34 cellular contexts compared by ENCODE assay signal in genomic region chr4:39426728-39427127, GRCh38. TPM values are rescaled to one million over a fixed set of nuclear protein-coding genes. Genes with fewer than 3 reads are reported as not detected.
"Had no signal": no experiment of that assay in that cellular context is flagged by ENCODE, and none has a peak within 500 bp of the region (broad histone marks: within the 10 kb centered on the region; RNA-seq: fewer than 3 reads in every experiment).

No MANE protein-coding gene starts in this region.

- DNase-seq: naive B cell; naive thymus-derived CD8-positive, alpha-beta T cell; nephron progenitor cell; nucleus accumbens; posterior cingulate gyrus; psoas muscle; right cardiac atrium; spleen; stimulated activated CD4-positive, alpha-beta T cell treated with anti-CD3 and anti-CD28 coated beads, Interleukin-12 subunit alpha, Interleukin-12 subunit beta, amount 100 ng/mL, for 4 hours; stimulated activated CD4-positive, alpha-beta T cell treated with anti-CD3 and anti-CD28 coated beads, Interleukin-1b, Interleukin-23, amount 100 ng/mL, for 48 hours; stimulated activated CD4-positive, alpha-beta T cell treated with anti-CD3 and anti-CD28 coated beads, Interleukin-4, amount 100 ng/mL, for 1 hour; stimulated activated CD4-positive, alpha-beta T cell treated with anti-CD3 and anti-CD28 coated beads, Interleukin-4, amount 100 ng/mL, for 4 hours; stimulated activated CD8-positive, alpha-beta memory T cell treated with anti-CD3 and anti-CD28 coated beads, Interleukin-4, amount 100 ng/mL, for 48 hours; stimulated activated naive CD4-positive, alpha-beta T cell; stimulated activated naive CD8-positive, alpha-beta T cell treated with anti-CD3 and anti-CD28 coated beads, Interleukin-15, amount 100 ng/mL, for 72 hours; stimulated activated naive CD8-positive, alpha-beta T cell treated with anti-CD3 and anti-CD28 coated beads, Interleukin-15, Interleukin-2, amounts not matched to agents 100 U/mL and 50 U/mL, for 24 hours; testis; tibial artery; transverse colon; upper lobe of right lung; uterus had no signal

- H3K27ac Mint-ChIP-seq: naive B cell; naive thymus-derived CD8-positive, alpha-beta T cell; natural killer cell treated with Interleukin-12 subunit alpha and Interleukin-12 subunit beta and Interleukin-15 and Interleukin-18, amount 100 ng/mL, for 72 hours; nephron progenitor cell; progenitor cell of endocrine pancreas; stimulated activated memory B cell treated with anti-CD40 and anti-IgM and Interleukin-4, amounts not matched to agents 10 μg/mL and 1 μg/mL and 100 μg/mL, for 72 hours; stimulated activated naive CD8-positive, alpha-beta T cell treated with anti-CD3 and anti-CD28 coated beads, Interleukin-15, amount 100 ng/mL, for 72 hours; type B pancreatic cell had no signal

- H3K27me3 Mint-ChIP-seq: naive B cell; naive thymus-derived CD8-positive, alpha-beta T cell; progenitor cell of endocrine pancreas; stimulated activated memory B cell treated with anti-CD40 and anti-IgM and Interleukin-4, amounts not matched to agents 10 μg/mL and 1 μg/mL and 100 μg/mL, for 72 hours; stimulated activated naive CD8-positive, alpha-beta T cell treated with anti-CD3 and anti-CD28 coated beads, Interleukin-15, amount 100 ng/mL, for 72 hours; type B pancreatic cell had no signal

- H3K36me3 ChIP-seq: neutrophil, spleen, suprapubic skin, tibial artery, transverse colon, upper lobe of right lung, uterus had no signal

- H3K36me3 Mint-ChIP-seq: naive B cell; naive thymus-derived CD8-positive, alpha-beta T cell; natural killer cell treated with Interleukin-12 subunit alpha and Interleukin-12 subunit beta and Interleukin-15 and Interleukin-18, amount 100 ng/mL, for 72 hours; stimulated activated memory B cell treated with anti-CD40 and anti-IgM and Interleukin-4, amounts not matched to agents 10 μg/mL and 1 μg/mL and 100 μg/mL, for 72 hours; type B pancreatic cell had no signal

- H3K9ac ChIP-seq: parathyroid adenoma had no signal

- H3K27me3 ChIP-seq: neutrophil, spleen, suprapubic skin, testis, tibial artery, transverse colon, upper lobe of right lung, uterus had no signal

- H3K27ac ChIP-seq: neutrophil, parathyroid adenoma, psoas muscle, skin epidermis, spleen, suprapubic skin, testis, tibial artery, transverse colon, upper lobe of right lung, uterus had no signal

- H3K4me1 Mint-ChIP-seq: naive B cell; naive thymus-derived CD8-positive, alpha-beta T cell; neural crest cell; stimulated activated memory B cell treated with anti-CD40 and anti-IgM and Interleukin-4, amounts not matched to agents 10 μg/mL and 1 μg/mL and 100 μg/mL, for 72 hours; stimulated activated naive CD8-positive, alpha-beta T cell treated with anti-CD3 and anti-CD28 coated beads, Interleukin-15, amount 100 ng/mL, for 72 hours had no signal

- H3K79me2 ChIP-seq: parathyroid adenoma had no signal

- ATAC-seq: naive thymus-derived CD8-positive, alpha-beta T cell; natural killer cell treated with Interleukin-12 subunit alpha and Interleukin-12 subunit beta and Interleukin-15 and Interleukin-18, amount 100 ng/mL, for 72 hours; psoas muscle; right cardiac atrium; sciatic nerve; stimulated activated memory B cell treated with anti-CD40 and anti-IgM and Interleukin-4, amounts not matched to agents 10 μg/mL and 1 μg/mL and 100 μg/mL, for 72 hours; stimulated activated naive CD8-positive, alpha-beta T cell treated with anti-CD3 and anti-CD28 coated beads, Interleukin-15, amount 100 ng/mL, for 72 hours; stimulated activated naive CD8-positive, alpha-beta T cell treated with anti-CD3 and anti-CD28 coated beads, Interleukin-15, Interleukin-2, amounts not matched to agents 100 U/mL and 50 U/mL, for 24 hours; upper lobe of right lung had no signal

- H3K9me3 Mint-ChIP-seq: naive B cell; natural killer cell treated with Interleukin-12 subunit alpha and Interleukin-12 subunit beta and Interleukin-15 and Interleukin-18, amount 100 ng/mL, for 72 hours; nephron progenitor cell; neural crest cell; stimulated activated memory B cell treated with anti-CD40 and anti-IgM and Interleukin-4, amounts not matched to agents 10 μg/mL and 1 μg/mL and 100 μg/mL, for 72 hours; stimulated activated naive CD8-positive, alpha-beta T cell treated with anti-CD3 and anti-CD28 coated beads, Interleukin-15, amount 100 ng/mL, for 72 hours; type B pancreatic cell had no signal

- H3K4me1 ChIP-seq: psoas muscle, spleen, suprapubic skin, testis, tibial artery, transverse colon, upper lobe of right lung, uterus had no signal

- H3K4me2 ChIP-seq: smooth muscle cell had no signal

- H3K9me3 ChIP-seq: neutrophil, psoas muscle, spleen, suprapubic skin, testis, tibial artery, transverse colon, upper lobe of right lung, uterus had no signal

- H3K4me3 Mint-ChIP-seq: naive B cell; naive thymus-derived CD8-positive, alpha-beta T cell; natural killer cell treated with Interleukin-12 subunit alpha and Interleukin-12 subunit beta and Interleukin-15 and Interleukin-18, amount 100 ng/mL, for 72 hours; nephron progenitor cell; neural crest cell; stimulated activated memory B cell treated with anti-CD40 and anti-IgM and Interleukin-4, amounts not matched to agents 10 μg/mL and 1 μg/mL and 100 μg/mL, for 72 hours; stimulated activated naive CD8-positive, alpha-beta T cell treated with anti-CD3 and anti-CD28 coated beads, Interleukin-15, amount 100 ng/mL, for 72 hours; type B pancreatic cell had no signal

- H3K4me3 ChIP-seq: psoas muscle, skin epidermis, spleen, suprapubic skin, testis, tibial artery, transverse colon, upper lobe of right lung, uterus had no signal

RNA-seq across cellular contexts. Expression of gene KLB, which starts 20.0 kb away (rescaled TPM):
- total RNA-seq: neural crest cell, osteocyte, renal cortical epithelial cell had no signal
- polyA plus RNA-seq: smooth muscle cell, spleen had no signal
